In the genomic region with DNA sequence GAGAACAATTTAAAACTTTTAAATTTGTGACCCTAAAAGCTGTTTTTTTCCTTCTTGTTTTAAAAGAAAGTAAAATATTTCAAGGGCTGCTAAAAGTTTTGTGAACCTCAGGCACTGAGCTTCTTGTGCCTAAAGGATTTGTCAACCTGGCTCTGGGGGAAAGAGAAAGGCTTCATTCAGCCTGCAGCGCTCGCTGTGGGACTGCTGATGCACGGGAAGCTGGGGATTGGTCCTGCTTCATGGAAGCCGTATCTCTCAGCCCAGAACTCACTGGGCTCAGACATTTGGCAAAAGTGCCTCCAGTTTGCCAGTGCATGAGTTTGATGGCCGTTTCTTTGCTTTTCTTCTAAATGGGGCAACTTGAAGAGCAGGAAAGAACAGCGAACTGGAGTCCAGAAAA, we compare ENCODE assay signal across 16 cellular contexts.
"Had no signal": no experiment of that assay in that cellular context is flagged by ENCODE, and none has a peak within 500 bp of the region (broad histone marks: within the 10 kb centered on the region; RNA-seq: fewer than 3 reads in every experiment).

No MANE protein-coding gene starts in this region.

- H3K36me3 Mint-ChIP-seq: activated naive CD4-positive, alpha-beta T cell treated with anti-CD3 and anti-CD28 coated beads, Interleukin-2, amount 50 U/mL, for 24 hours; stimulated activated effector memory CD8-positive, alpha-beta T cell treated with anti-CD3 and anti-CD28 coated beads, Interleukin-12 subunit alpha, Interleukin-12 subunit beta, amount 100 ng/mL, for 72 hours had no signal

- H3K27me3 Mint-ChIP-seq: activated naive CD4-positive, alpha-beta T cell treated with anti-CD3 and anti-CD28 coated beads, Interleukin-2, amount 50 U/mL, for 24 hours had no signal

- H3K36me3 ChIP-seq: left lung, tibial artery, vagina had no signal

- H3K4me2 ChIP-seq: smooth muscle cell had no signal

- H3K4me1 Mint-ChIP-seq: stimulated activated effector memory CD8-positive, alpha-beta T cell treated with anti-CD3 and anti-CD28 coated beads, Interleukin-12 subunit alpha, Interleukin-12 subunit beta, amount 100 ng/mL, for 72 hours; T-helper 17 cell had no signal

- H3K4me3 Mint-ChIP-seq: activated naive CD4-positive, alpha-beta T cell treated with anti-CD3 and anti-CD28 coated beads, Interleukin-2, amount 50 U/mL, for 24 hours; stimulated activated effector memory CD8-positive, alpha-beta T cell treated with anti-CD3 and anti-CD28 coated beads, Interleukin-12 subunit alpha, Interleukin-12 subunit beta, amount 100 ng/mL, for 72 hours; T-helper 17 cell had no signal

- H3K4me1 ChIP-seq: left lung, parathyroid adenoma, tibial artery, vagina had no signal

- H3K27me3 ChIP-seq: left lung, tibial artery, vagina had no signal

- H3K4me3 ChIP-seq: left lung, smooth muscle cell, tibial artery, vagina had no signal

- H3K9me3 ChIP-seq: left lung, tibial artery, vagina had no signal

- H3K9ac ChIP-seq: parathyroid adenoma had no signal

- H3K9me3 Mint-ChIP-seq: activated naive CD4-positive, alpha-beta T cell treated with anti-CD3 and anti-CD28 coated beads, Interleukin-2, amount 50 U/mL, for 24 hours; stimulated activated effector memory CD8-positive, alpha-beta T cell treated with anti-CD3 and anti-CD28 coated beads, Interleukin-12 subunit alpha, Interleukin-12 subunit beta, amount 100 ng/mL, for 72 hours had no signal

- DNase-seq: activated CD4-positive, alpha-beta T cell treated with anti-CD3 and anti-CD28 coated beads, Interleukin-2, amount 50 U/mL, for 4 hours; activated effector memory CD4-positive, alpha-beta T cell treated with Interleukin-2 at 50 U/mL for 16 hours; activated T-cell treated with anti-CD3 and anti-CD28 coated beads, Interleukin-2, amount 50 U/mL, for 1 hour; amniotic stem cell; glutamatergic neuron; islet precursor cell; left lung; mesendoderm; retina; T-helper 17 cell; tibial artery had no signal

- H3K27ac Mint-ChIP-seq: activated naive CD4-positive, alpha-beta T cell treated with anti-CD3 and anti-CD28 coated beads, Interleukin-2, amount 50 U/mL, for 24 hours; stimulated activated effector memory CD8-positive, alpha-beta T cell treated with anti-CD3 and anti-CD28 coated beads, Interleukin-12 subunit alpha, Interleukin-12 subunit beta, amount 100 ng/mL, for 72 hours; T-helper 17 cell had no signal
